In genomic region chr1:204197068-204197467, GRCh38 we compare ENCODE assay signal across 23 cellular contexts. TPM values are rescaled to one million over a fixed set of nuclear protein-coding genes. Genes with fewer than 3 reads are reported as not detected.
"Had no signal": no experiment of that assay in that cellular context is flagged by ENCODE, and none has a peak within 500 bp of the region (broad histone marks: within the 10 kb centered on the region; RNA-seq: fewer than 3 reads in every experiment).

No MANE protein-coding gene starts in this region.

- H3K4me3 ChIP-seq: heart left ventricle, left ventricle myocardium inferior, lower lobe of right lung, psoas muscle, right lobe of liver, stomach, thoracic aorta, transverse colon had no signal

- H3K79me2 ChIP-seq: parathyroid adenoma had no signal

- H2AFZ ChIP-seq: parathyroid adenoma had no signal

- H3K27ac ChIP-seq: heart left ventricle, left ventricle myocardium inferior, lower lobe of right lung, parathyroid adenoma, psoas muscle, right lobe of liver, stomach, thoracic aorta, transverse colon had no signal

- FAIRE-seq: colon had no signal

- H3K4me1 ChIP-seq: lower lobe of right lung, parathyroid adenoma, transverse colon had no signal

- DNase-seq: cerebellar nuclear complex; foreskin melanocyte; heart left ventricle; hippocampal formation; left ventricle myocardium inferior; lower lobe of right lung; naive thymus-derived CD4-positive, alpha-beta T cell; nephron progenitor cell; psoas muscle; right lobe of liver; stimulated activated CD4-positive, alpha-beta T cell treated with anti-CD3 and anti-CD28 coated beads, Interleukin-2, amount 100 ng/mL, for 24 hours; stimulated activated CD4-positive, alpha-beta T cell treated with anti-CD3 and anti-CD28 coated beads, Interleukin-4, amount 100 ng/mL, for 4 hours; stimulated activated naive CD4-positive, alpha-beta T cell; stomach; substantia nigra; transverse colon had no signal

- H3K9me3 ChIP-seq: heart left ventricle, left ventricle myocardium inferior, lower lobe of right lung, psoas muscle, right lobe of liver, stomach, thoracic aorta, transverse colon had no signal

- H3K36me3 ChIP-seq: heart left ventricle, left ventricle myocardium inferior, lower lobe of right lung, right lobe of liver, stomach, thoracic aorta, transverse colon had no signal

- H3K9ac ChIP-seq: parathyroid adenoma had no signal

- H3K27me3 ChIP-seq: right lobe of liver had no signal

RNA-seq across cellular contexts. Expression of gene KISS1, which starts 0.8 kb away (rescaled TPM):
- total RNA-seq: glomerular endothelial cell, heart left ventricle, left ventricle myocardium inferior, lower lobe of right lung, omental fat pad, psoas muscle, thoracic aorta, transverse colon, urinary bladder had no signal
- polyA plus RNA-seq: esophagus; heart left ventricle; naive thymus-derived CD4-positive, alpha-beta T cell had no signal

RNA-seq across cellular contexts. Expression of gene GOLT1A, which starts 16.7 kb away (rescaled TPM):
- total RNA-seq: glomerular endothelial cell; left ventricle myocardium inferior; naive thymus-derived CD4-positive, alpha-beta T cell; omental fat pad; psoas muscle; thoracic aorta had no signal

RNA-seq across cellular contexts. Expression of gene REN, which starts 30.9 kb away (rescaled TPM):
- total RNA-seq: heart left ventricle; left ventricle myocardium inferior; naive thymus-derived CD4-positive, alpha-beta T cell; psoas muscle; stomach; thoracic aorta had no signal
- polyA plus RNA-seq: heart left ventricle; naive thymus-derived CD4-positive, alpha-beta T cell; psoas muscle had no signal
